Comparison of ENCODE assay signal across 16 cellular contexts in the genomic region with DNA sequence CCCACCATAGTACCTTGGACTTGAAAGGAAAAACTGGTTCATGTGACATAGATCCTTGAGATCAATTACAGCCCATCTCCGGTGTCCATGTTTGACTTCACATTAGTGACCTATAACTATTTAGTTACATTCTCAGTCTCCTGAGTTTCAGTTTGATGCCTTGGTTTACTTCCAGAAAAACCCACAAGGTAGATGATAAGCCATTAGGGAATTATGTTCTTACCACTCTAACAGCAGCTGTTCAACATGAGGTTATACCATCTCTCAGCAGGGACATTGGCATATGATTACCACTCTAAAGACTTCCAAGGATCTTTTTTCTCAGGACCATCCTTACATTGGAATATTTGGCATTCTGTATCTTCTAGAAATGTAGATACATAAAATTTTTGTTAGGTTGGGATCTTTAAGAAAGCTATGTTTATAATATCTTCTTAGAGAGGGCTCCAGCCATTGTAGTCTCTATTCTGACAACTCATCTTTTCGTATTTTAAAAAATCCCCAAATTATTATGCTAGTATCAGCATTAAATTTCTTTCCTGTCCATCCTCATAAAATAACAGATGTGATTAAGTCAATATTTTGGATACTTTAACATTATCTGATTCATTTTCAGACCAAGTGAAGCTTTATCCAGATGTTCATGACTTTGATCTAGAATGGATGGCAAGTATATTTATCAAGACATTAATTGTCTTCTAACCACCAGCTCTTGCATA.
"Had no signal": no experiment of that assay in that cellular context is flagged by ENCODE, and none has a peak within 500 bp of the region (broad histone marks: within the 10 kb centered on the region; RNA-seq: fewer than 3 reads in every experiment).

No MANE protein-coding gene starts in this region.

- H3K27me3 ChIP-seq: colonic mucosa, gastroesophageal sphincter, upper lobe of right lung had no signal

- ATAC-seq: activated CD4-positive, CD25-positive, alpha-beta regulatory T cell treated with anti-CD3 and anti-CD28 coated beads, Interleukin-2, amount 50 U/mL, for 24 hours; gastroesophageal sphincter; lower lobe of right lung; natural killer cell; right cardiac atrium; upper lobe of right lung had no signal

- DNase-seq: activated CD4-positive, alpha-beta T cell treated with anti-CD3 and anti-CD28 coated beads, Interleukin-2, amount 50 U/mL, for 48 hours; activated gamma-delta T cell; activated naive CD8-positive, alpha-beta T cell treated with anti-CD3 and anti-CD28 coated beads for 36 hours; activated T-cell treated with anti-CD3 and anti-CD28 coated beads, Interleukin-2, amount 50 U/mL, for 48 hours; anterior cingulate cortex; colonic mucosa; lower lobe of right lung; natural killer cell; right cardiac atrium; stimulated activated CD4-positive, alpha-beta T cell treated with anti-CD3 and anti-CD28 coated beads, Interleukin-12 subunit alpha, Interleukin-12 subunit beta, amount 100 ng/mL, for 4 hours; stimulated activated CD4-positive, alpha-beta T cell treated with anti-CD3 and anti-CD28 coated beads, Interleukin-2, amount 100 ng/mL, for 48 hours; stimulated activated CD8-positive, alpha-beta memory T cell treated with anti-CD3 and anti-CD28 coated beads, Interleukin-4, amount 100 ng/mL, for 48 hours; T-helper 2 cell; upper lobe of right lung had no signal

- H3K27ac ChIP-seq: colonic mucosa, gastroesophageal sphincter, lower lobe of right lung, upper lobe of right lung had no signal

- H3K4me3 ChIP-seq: colonic mucosa, gastroesophageal sphincter, lower lobe of right lung, upper lobe of right lung had no signal

- H3K36me3 ChIP-seq: colonic mucosa, gastroesophageal sphincter, lower lobe of right lung, upper lobe of right lung had no signal

- H3K4me1 ChIP-seq: colonic mucosa, gastroesophageal sphincter had no signal

- H3K9me3 ChIP-seq: colonic mucosa, gastroesophageal sphincter, lower lobe of right lung, upper lobe of right lung had no signal
